20 cellular contexts compared by ENCODE assay signal in genomic region chr6:829646-830045, GRCh38.
"Had no signal": no experiment of that assay in that cellular context is flagged by ENCODE, and none has a peak within 500 bp of the region (broad histone marks: within the 10 kb centered on the region; RNA-seq: fewer than 3 reads in every experiment).

No MANE protein-coding gene starts in this region.

- DNase-seq: activated CD4-positive, alpha-beta T cell treated with anti-CD3 and anti-CD28 coated beads for 48 hours; activated CD8-positive, alpha-beta memory T cell treated with anti-CD3 and anti-CD28 coated beads, Interleukin-2, amount 50 U/mL, for 48 hours; activated CD8-positive, alpha-beta T cell treated with anti-CD3 and anti-CD28 coated beads, Interleukin-2, amount 10 ng/mL, durations not matched to agents 7 days and 5 days; activated naive CD8-positive, alpha-beta T cell treated with anti-CD3 and anti-CD28 coated beads, Interleukin-2, amount 10 ng/mL, durations not matched to agents 7 days and 5 days; aorta; dorsolateral prefrontal cortex; left cardiac atrium; mucosa of descending colon; natural killer cell; nucleus accumbens; stimulated activated CD4-positive, alpha-beta T cell treated with anti-CD3 and anti-CD28 coated beads, Interleukin-15, amount 100 ng/mL, for 24 hours; stimulated activated CD4-positive, alpha-beta T cell treated with anti-CD3 and anti-CD28 coated beads, Interleukin-4, amount 100 ng/mL, for 4 hours; stimulated activated naive CD8-positive, alpha-beta T cell treated with anti-CD3 and anti-CD28 coated beads, Interleukin-15, amount 100 ng/mL, for 72 hours; T-helper 1 cell had no signal

- ATAC-seq: activated CD8-positive, alpha-beta T cell treated with anti-CD3 and anti-CD28 coated beads, Interleukin-2, amount 10 ng/mL, durations not matched to agents 7 days and 5 days; left cardiac atrium; mucosa of descending colon; natural killer cell; sciatic nerve; stimulated activated naive CD8-positive, alpha-beta T cell treated with anti-CD3 and anti-CD28 coated beads, Interleukin-15, amount 100 ng/mL, for 72 hours had no signal

- H3K4me3 ChIP-seq: dorsolateral prefrontal cortex, esophagus muscularis mucosa, lung, mucosa of descending colon, thoracic aorta had no signal

- H3K4me1 Mint-ChIP-seq: activated naive CD8-positive, alpha-beta T cell treated with anti-CD3 and anti-CD28 coated beads, Interleukin-2, amount 10 ng/mL, durations not matched to agents 7 days and 5 days had no signal

- H3K4me3 Mint-ChIP-seq: activated CD8-positive, alpha-beta T cell treated with anti-CD3 and anti-CD28 coated beads, Interleukin-2, amount 10 ng/mL, durations not matched to agents 7 days and 5 days; activated naive CD8-positive, alpha-beta T cell treated with anti-CD3 and anti-CD28 coated beads, Interleukin-2, amount 10 ng/mL, durations not matched to agents 7 days and 5 days; natural killer cell; stimulated activated naive CD8-positive, alpha-beta T cell treated with anti-CD3 and anti-CD28 coated beads, Interleukin-15, amount 100 ng/mL, for 72 hours had no signal

- H3K36me3 Mint-ChIP-seq: natural killer cell had no signal

- H3K27ac ChIP-seq: dorsolateral prefrontal cortex, esophagus muscularis mucosa, thoracic aorta, VCaP had no signal

- H3K27ac Mint-ChIP-seq: activated CD8-positive, alpha-beta T cell treated with anti-CD3 and anti-CD28 coated beads, Interleukin-2, amount 10 ng/mL, durations not matched to agents 7 days and 5 days; activated naive CD8-positive, alpha-beta T cell treated with anti-CD3 and anti-CD28 coated beads, Interleukin-2, amount 10 ng/mL, durations not matched to agents 7 days and 5 days; natural killer cell; progenitor cell of endocrine pancreas had no signal

- H3K27me3 ChIP-seq: dorsolateral prefrontal cortex, esophagus muscularis mucosa had no signal

- H3K36me3 ChIP-seq: esophagus muscularis mucosa, thoracic aorta had no signal

- H3K9me3 ChIP-seq: esophagus muscularis mucosa, mucosa of descending colon, thoracic aorta had no signal
